8 cellular contexts compared by ENCODE assay signal in the genomic region with DNA sequence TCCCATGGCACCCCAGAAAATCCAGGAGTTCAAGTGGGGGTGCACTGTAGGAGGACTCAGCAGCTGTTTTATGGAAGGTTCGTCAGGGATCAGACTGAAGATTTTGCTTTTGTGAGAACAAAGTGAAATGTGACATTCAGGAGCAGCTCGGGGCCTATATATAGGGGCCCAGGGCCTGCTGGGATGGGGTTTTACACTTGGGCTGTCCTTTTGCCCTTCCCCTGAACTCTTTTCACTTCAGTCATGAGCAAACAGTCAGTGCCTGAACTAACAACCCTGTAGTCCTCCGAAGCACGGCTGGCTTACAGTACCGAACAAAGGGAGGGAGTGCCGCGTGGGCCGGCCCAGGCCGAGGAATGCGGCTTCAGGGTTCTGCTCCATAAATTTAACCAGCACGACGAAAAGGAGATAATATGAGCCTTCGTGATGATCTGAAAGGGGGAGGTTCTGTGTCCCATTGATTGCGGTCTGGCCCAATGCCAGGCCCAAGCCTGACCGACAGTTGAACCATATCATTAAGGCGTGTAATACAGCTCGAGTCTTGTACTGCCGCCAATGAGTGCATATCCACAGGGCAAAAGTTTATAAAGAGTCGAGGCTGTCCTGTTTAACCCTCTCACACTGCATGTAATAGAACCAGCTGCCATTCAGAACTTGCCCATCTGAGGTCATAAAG.
DNase-seq lines count a peak whose midpoint lies in the region; ATAC-seq and TF ChIP-seq lines count a peak whose summit lies in the region.

No MANE protein-coding gene starts in this region.

- TF ChIP-seq POLR2A in GM18505 (IDR thresholded peaks at IDR 0.05; ENCODE audit: borderline replicate concordance, extremely low read depth, insufficient read depth, insufficient read length), result no peak

- peaks cover 93% of the 10 kb centered on the region for H3K4me1 ChIP-seq in CD4-positive, alpha-beta memory T cell (ENCODE audit: insufficient read depth, low read length)
- H3K4me1 ChIP-seq in muscle layer of duodenum (ENCODE audit: control insufficient read depth in 1 of 2, insufficient read depth in 2 of 2, low read length in 2 of 2), result peaks cover 56 to 66% of the 10 kb centered on the region in 2 donors

- no peaks in the 10 kb centered on the region for H3K36me3 ChIP-seq in CD4-positive, alpha-beta memory T cell (ENCODE audit: insufficient read depth, low read length)
- H3K36me3 ChIP-seq in muscle layer of duodenum (ENCODE audit: control insufficient read depth in 1 of 2, insufficient read depth in 2 of 2, low read length in 2 of 2), result no peaks in the 10 kb centered on the region

- intact Hi-C loops in CD4-positive, alpha-beta memory T cell (cut with micrococcal nuclease), result loop anchor here (2.0 kb wide), 1 partner anchor 33 kb away; no protein-coding TSS in a partner anchor

- ATAC-seq in GM18505 (IDR thresholded peaks at IDR 0.05; ENCODE audit: unreplicated experiment) (no peak), HG03097 (IDR thresholded peaks at IDR 0.05; ENCODE audit: low FRiP score, unreplicated experiment) (no peak)

- H3K9me3 Mint-ChIP-seq in CD4-positive, alpha-beta memory T cell, result no peaks in the 10 kb centered on the region

- peak overlapping the region in 1 of 2 donors; percentile 9 for H3K4me3 ChIP-seq in CD4-positive, alpha-beta memory T cell (ENCODE audit: low read length in 2 of 2)
- peak overlapping the region in 1 of 2 donors; percentile 40 for H3K4me3 ChIP-seq in muscle layer of duodenum (ENCODE audit: low read depth in 1 of 2, low read length in 2 of 2)

- POLR2A ChIA-PET in CD4-positive, alpha-beta memory T cell (lab: Charles Lee; ENCODE audit: partially characterized antibody), result interaction anchor here (0.7 to 7.8 kb wide), 10 partner anchors 12 to 163 kb away, joined by 3 to 66 read pairs (median 5); no protein-coding TSS in a partner anchor

- DNase-seq in CD4-positive, alpha-beta memory T cell, result peak in 3 of 5 donors; percentile 9 to 53 (median 22)
- DNase-seq in HuH-7.5 (ENCODE audit: low spot score) (peak; percentile 51), SHP77 treated with DMSO at 0.1 percent for 48 hours (lab: John Stamatoyannopoulos, UW) (peak; percentile 32), epidermal melanocyte (ENCODE audit: insufficient read length, low spot score) (peak; percentile 76), G401 (ENCODE audit: low spot score) (no peak)

- H3K36me3 Mint-ChIP-seq in CD4-positive, alpha-beta memory T cell, result peaks cover 3 to 7% of the 10 kb centered on the region in 2 donors

- peak overlapping the region in 7 of 8 donors; percentile 59 to 84 (median 78) for H3K4me3 Mint-ChIP-seq in CD4-positive, alpha-beta memory T cell

- in situ Hi-C loops in G401 (cut with HindIII; ENCODE audit: low sequenced_read_pairs), result no loop called here

- H3K9me3 ChIP-seq in CD4-positive, alpha-beta memory T cell (ENCODE audit: control insufficient read depth in 1 of 2, low read length in 2 of 2), result no peaks in the 10 kb centered on the region
- no peaks in the 10 kb centered on the region for H3K9me3 ChIP-seq in muscle layer of duodenum (ENCODE audit: control insufficient read depth in 1 of 2, low read length in 2 of 2)

- peaks cover 69 to 92% (median 81%) of the 10 kb centered on the region in 4 donors for H3K4me1 Mint-ChIP-seq in CD4-positive, alpha-beta memory T cell

- peak overlapping the region; percentile 89 to 94 (median 92) for H3K27ac Mint-ChIP-seq in CD4-positive, alpha-beta memory T cell

- peak overlapping the region; percentile 38 for H3K27ac ChIP-seq in CD4-positive, alpha-beta memory T cell (ENCODE audit: low read depth, low read length)
- H3K27ac ChIP-seq in muscle layer of duodenum (ENCODE audit: low read length), result peak overlapping the region; percentile 87

- CTCF ChIA-PET in CD4-positive, alpha-beta memory T cell (lab: Charles Lee; ENCODE audit: partially characterized antibody), result interaction anchor here (1.4 to 2.1 kb wide), 2 partner anchors 43 to 143 kb away, joined by 4 to 8 read pairs; no protein-coding TSS in a partner anchor

- no peaks in the 10 kb centered on the region for H3K27me3 ChIP-seq in CD4-positive, alpha-beta memory T cell (ENCODE audit: insufficient read depth, low read length)
- no peaks in the 10 kb centered on the region for H3K27me3 ChIP-seq in muscle layer of duodenum (ENCODE audit: low read depth, low read length)

- H3K27me3 Mint-ChIP-seq in CD4-positive, alpha-beta memory T cell, result no peaks in the 10 kb centered on the region
